Comparison of ENCODE assay signal across 1 cellular context in genomic region chr19:7522072-7522922, GRCh38.
TF ChIP-seq lines count a peak whose summit lies in the region.

MCOLN1 (plus strand) TSS chr19:7522624; CDS start chr19:7522751, 127 bp downstream.

TF ChIP-seq in K562, 482 proteins besides CTCF, POLR2A, EP300 and RAD21 (continued from another document and continues in another):
- no peak; the same call in 1 of the 2 replicates for TF ChIP-seq ZBTB9 (CRISPR knock-in tag; IDR thresholded peaks at IDR 0.05)
- TF ChIP-seq ZNF224 (CRISPR knock-in tag; IDR thresholded peaks at IDR 0.05) = no peak
- peak; percentile 92 for TF ChIP-seq NEUROD1 (IDR thresholded peaks at IDR 0.05; ENCODE audit: borderline replicate concordance, low read depth, low read length, partially characterized antibody)
- no peak for TF ChIP-seq PHB2 (IDR thresholded peaks at IDR 0.05; ENCODE audit: low read depth)
- TF ChIP-seq ZNF778 (CRISPR knock-in tag; IDR thresholded peaks at IDR 0.05) = no peak
- TF ChIP-seq TAF15 (IDR thresholded peaks at IDR 0.05; ENCODE audit: low read depth, low read length) = 0 out of 2 replicates have a peak, but pooled peaks have one; percentile 62
- no peak for TF ChIP-seq NFXL1 (CRISPR knock-in tag; IDR thresholded peaks at IDR 0.05)
- TF ChIP-seq VEZF1 (CRISPR knock-in tag; IDR thresholded peaks at IDR 0.05) = peak; percentile 63
- no peak for TF ChIP-seq ZNF77 (CRISPR knock-in tag; IDR thresholded peaks at IDR 0.05)
- TF ChIP-seq ZNF764 (CRISPR knock-in tag; IDR thresholded peaks at IDR 0.05; ENCODE audit: low read depth) = no peak
- TF ChIP-seq SIN3B (IDR thresholded peaks at IDR 0.05; ENCODE audit: low read depth) = peak; percentile 96
- TF ChIP-seq POLR2B (IDR thresholded peaks at IDR 0.05; ENCODE audit: low read depth, partially characterized antibody) = no peak
- peak; percentile 80; the same call in 1 of the 2 replicates for TF ChIP-seq RREB1 (CRISPR knock-in tag; IDR thresholded peaks at IDR 0.05)
- TF ChIP-seq ELK1 (CRISPR knock-in tag; IDR thresholded peaks at IDR 0.05) = no peak
- TF ChIP-seq ZSCAN32 (CRISPR knock-in tag; IDR thresholded peaks at IDR 0.05) = no peak
- no peak for TF ChIP-seq RBM34 (IDR thresholded peaks at IDR 0.05; ENCODE audit: borderline replicate concordance, insufficient read depth, low read length)
- TF ChIP-seq C11orf30 (IDR thresholded peaks at IDR 0.05; ENCODE audit: low read depth) = peak; percentile 95
- no peak for TF ChIP-seq ZNF184 (CRISPR knock-in tag; IDR thresholded peaks at IDR 0.05)
- no peak for TF ChIP-seq E2F5 (CRISPR knock-in tag; IDR thresholded peaks at IDR 0.05)
- TF ChIP-seq SMAD1 (IDR thresholded peaks at IDR 0.05; ENCODE audit: low read depth, low read length, partially characterized antibody) = no peak
- no peak for TF ChIP-seq FOXJ3 (CRISPR knock-in tag; IDR thresholded peaks at IDR 0.05)
- TF ChIP-seq FUS (optimal IDR thresholded peaks at IDR 0.05; ENCODE audit: low read depth, low read length) = no peak
- peak; percentile 43; the same call in 1 of the 2 replicates for TF ChIP-seq CEBPG (CRISPR knock-in tag; IDR thresholded peaks at IDR 0.05)
- TF ChIP-seq CEBPG (tag; conservative IDR thresholded peaks at IDR 0.05 in 1 of 2, IDR thresholded peaks at IDR 0.05 in 1 of 2) = no peak
- no peak for TF ChIP-seq SMARCC2 (IDR thresholded peaks at IDR 0.05; ENCODE audit: low read depth)
- TF ChIP-seq NCOA1 (IDR thresholded peaks at IDR 0.05; ENCODE audit: low read depth) = no peak
- no peak for TF ChIP-seq YBX1 (IDR thresholded peaks at IDR 0.05)
- TF ChIP-seq ZNF165 (CRISPR knock-in tag; IDR thresholded peaks at IDR 0.05; ENCODE audit: borderline replicate concordance) = no peak
- TF ChIP-seq ZMIZ1 (IDR thresholded peaks at IDR 0.05; ENCODE audit: low read depth in 2 of 2, low read length in 2 of 2) = no peak
- no peak for TF ChIP-seq RBM39 (optimal IDR thresholded peaks at IDR 0.05; ENCODE audit: low read depth, low read length)
- TF ChIP-seq BACH1 (tag; IDR thresholded peaks at IDR 0.05) = no peak
- peak; percentile 94 for TF ChIP-seq HMGN3 (IDR thresholded peaks at IDR 0.05; ENCODE audit: borderline replicate concordance, extremely low read depth, insufficient read length, low read depth, low read length)
- no peak for TF ChIP-seq ZNF445 (CRISPR knock-in tag; IDR thresholded peaks at IDR 0.05; ENCODE audit: low read depth)
- TF ChIP-seq ZNF449 (CRISPR knock-in tag; IDR thresholded peaks at IDR 0.05) = no peak
- no peak for TF ChIP-seq ZBTB8A (IDR thresholded peaks at IDR 0.05; ENCODE audit: partially characterized antibody)
- peak; percentile 54 for TF ChIP-seq ZBTB33 (CRISPR knock-in tag; IDR thresholded peaks at IDR 0.05)
- TF ChIP-seq CREB3 (tag; conservative IDR thresholded peaks at IDR 0.05; ENCODE audit: low read depth) = no peak
- TF ChIP-seq PML (IDR thresholded peaks at IDR 0.05; ENCODE audit: low read length) = no peak
